Comparison of ENCODE assay signal across 8 cellular contexts in genomic region chr18:50287441-50288347, GRCh38. TPM values are rescaled to one million over a fixed set of nuclear protein-coding genes. Genes with fewer than 3 reads are reported as not detected.
DNase-seq lines count a peak whose midpoint lies in the region; FAIRE-seq and TF ChIP-seq lines count a peak whose summit lies in the region.

Gene CXXC1 (minus strand): TSS chr18:50287692. CDS start chr18:50287589, 103 bp downstream.

- H3K4me3 ChIP-seq in GM08714 (ENCODE audit: low read length) (peak within 1 kb of the TSS; percentile 87), neutrophil (ENCODE audit: low read depth in 1 of 2, low read length in 1 of 2) (peak within 1 kb of the TSS; percentile 92)

- H3K4me1 ChIP-seq in neutrophil (ENCODE audit: control insufficient read depth in 1 of 2, insufficient read depth in 1 of 2, low read depth in 1 of 2, low read length in 1 of 2): peaks cover 22 to 24% of the 10 kb centered on the region in 2 experiments

- DNase-seq in HFFc6 (peak; percentile 99), NAMALWA (ENCODE audit: low spot score) (peak; percentile 100), SK-N-DZ (ENCODE audit: low spot score) (peak; percentile 99), frontal cortex (ENCODE audit: low spot score in 2 of 2) (peak; percentile 89 to 91), substantia nigra (lab: John Stamatoyannopoulos, UW) (peak; percentile 68 to 100 (median 97))
- DNase-seq in activated naive CD4-positive, alpha-beta T cell treated with anti-CD3 and anti-CD28 coated beads for 36 hours: peak; percentile 97

- peaks cover 32% of the 10 kb centered on the region for H3K36me3 ChIP-seq in neutrophil

- TF ChIP-seq CTCF in HFFc6 (IDR thresholded peaks at IDR 0.05) (peak; percentile 75), neutrophil (IDR thresholded peaks at IDR 0.05) (peak; percentile 81)

- peak within 1 kb of the TSS; percentile 100 for H3K4me3 Mint-ChIP-seq in HFFc6
- peak within 1 kb of the TSS; percentile 93 for H3K4me3 Mint-ChIP-seq in activated naive CD4-positive, alpha-beta T cell treated with anti-CD3 and anti-CD28 coated beads for 36 hours

- peaks cover 13% of the 10 kb centered on the region for H3K27me3 Mint-ChIP-seq in HFFc6 (ENCODE audit: insufficient read depth)
- no peaks in the 10 kb centered on the region for H3K27me3 Mint-ChIP-seq in activated naive CD4-positive, alpha-beta T cell treated with anti-CD3 and anti-CD28 coated beads for 36 hours (ENCODE audit: low read depth)

- intact Hi-C loops in activated naive CD4-positive, alpha-beta T cell treated with anti-CD3 and anti-CD28 coated beads for 36 hours (cut with micrococcal nuclease): loop anchor here (1.0 to 10.0 kb wide), 12 partner anchors 11 to 1353 kb away; partner anchors contain the start of genes ACAA2, CFAP53, RPL17 and SKA1

- H3K27ac ChIP-seq in neutrophil: peak within 1 kb of the TSS; percentile 80
- peak within 1 kb of the TSS; percentile 91 for H3K27ac ChIP-seq in substantia nigra (ENCODE audit: low read depth, low read length, poor library complexity, severe bottlenecking)

- H3K9me3 Mint-ChIP-seq in HFFc6: no peaks in the 10 kb centered on the region
- H3K9me3 Mint-ChIP-seq in activated naive CD4-positive, alpha-beta T cell treated with anti-CD3 and anti-CD28 coated beads for 36 hours: no peaks in the 10 kb centered on the region

- peaks cover 26% of the 10 kb centered on the region for H3K4me1 Mint-ChIP-seq in HFFc6 (ENCODE audit: low read depth)
- peaks cover 24% of the 10 kb centered on the region for H3K4me1 Mint-ChIP-seq in activated naive CD4-positive, alpha-beta T cell treated with anti-CD3 and anti-CD28 coated beads for 36 hours (ENCODE audit: low read depth)

- CTCF ChIA-PET in activated naive CD4-positive, alpha-beta T cell treated with anti-CD3 and anti-CD28 coated beads for 36 hours (lab: Charles Lee): interaction anchor here (0.9 kb wide), 1 partner anchor 70 kb away, joined by 4 read pairs; no protein-coding TSS in a partner anchor

- no peaks in the 10 kb centered on the region for H3K9me3 ChIP-seq in neutrophil

- H3K27me3 ChIP-seq in neutrophil: no peaks in the 10 kb centered on the region

- FAIRE-seq in frontal cortex (lab: Jason Lieb, UNC): peak; percentile 96

- peaks cover 35% of the 10 kb centered on the region for H3K36me3 Mint-ChIP-seq in HFFc6 (ENCODE audit: low read depth)
- H3K36me3 Mint-ChIP-seq in activated naive CD4-positive, alpha-beta T cell treated with anti-CD3 and anti-CD28 coated beads for 36 hours (ENCODE audit: low read depth): peaks cover 40% of the 10 kb centered on the region

- peak within 1 kb of the TSS; percentile 88 for H3K27ac Mint-ChIP-seq in HFFc6
- peak within 1 kb of the TSS; percentile 95 for H3K27ac Mint-ChIP-seq in activated naive CD4-positive, alpha-beta T cell treated with anti-CD3 and anti-CD28 coated beads for 36 hours

RNA-seq across cellular contexts. Expression of gene CXXC1, which starts in this region (rescaled TPM):
- total RNA-seq in HFFc6 (2021; fragmentation: NEBNext Ultra II Directional; extraction: Animal tissue kit (Norgen Biotek cat#: 25700)): 10 to 100 TPM; 37.4 to 53.1 (median 44.4) TPM
- polyA plus RNA-seq in SK-N-DZ (2014; cell fraction: cytosol; rRNA removed): 47.0 and 69.6 TPM in 2 replicates
- polyA plus RNA-seq in SK-N-DZ (2014; cell fraction: nucleus; rRNA removed): 301 and 339 TPM in 2 replicates
- 10 to 100 TPM; 71.5 to 75.3 TPM for total RNA-seq in activated naive CD4-positive, alpha-beta T cell treated with anti-CD3 and anti-CD28 coated beads for 36 hours
- 35.5 TPM for total RNA-seq in frontal cortex

Comparison
In these comparisons a context has a peak if more than half of its experiments do, and no peak if none do; other contexts are left out.
1. Peak in every context shown above with its lines: DNase-seq, H3K4me3 ChIP-seq and H3K27ac ChIP-seq.